18 cellular contexts compared by ENCODE assay signal in genomic region chr5:170112876-170113516, GRCh38. TPM values are rescaled to one million over a fixed set of nuclear protein-coding genes. Genes with fewer than 3 reads are reported as not detected.
A peak's percentile ranks its signal among the peaks of the same experiment; 100 is the strongest.
DNase-seq lines count a peak whose midpoint lies in the region; ATAC-seq and TF ChIP-seq lines count a peak whose summit lies in the region.
"Had no signal": no experiment of that assay in that cellular context is flagged by ENCODE, and none has a peak within 500 bp of the region (broad histone marks: within the 10 kb centered on the region; RNA-seq: fewer than 3 reads in every experiment).

No MANE protein-coding gene starts in this region.

- peaks cover 6% of the 10 kb centered on the region for H3K4me1 ChIP-seq in Karpas-422 (ENCODE audit: low read length)
- peaks cover 12% of the 10 kb centered on the region for H3K4me1 ChIP-seq in endodermal cell (ENCODE audit: control insufficient read depth, insufficient read depth, low read length)
- H3K4me1 ChIP-seq in neuron (ENCODE audit: insufficient read depth, low read length), result peaks cover 2% of the 10 kb centered on the region
- H3K4me1 ChIP-seq: Peyer's patch had no signal

- no peak overlapping the region for H3K4me2 ChIP-seq in Karpas-422 (ENCODE audit: low read depth, low read length, poor library complexity, severe bottlenecking)
- H3K4me2 ChIP-seq: BLaER1 treated with 17β-estradiol and CSF1 and Interleukin-3, amounts not matched to agents 10 nM and 100 nM had no signal

- H3K9me3 Mint-ChIP-seq in CD14-positive monocyte (peaks cover 0 to 2% (median 0%) of the 10 kb centered on the region in 7 donors), endodermal cell (peaks cover 15% of the 10 kb centered on the region)

- TF ChIP-seq CTCF in CD14-positive monocyte (IDR thresholded peaks at IDR 0.05) (no peak), endodermal cell (conservative IDR thresholded peaks at IDR 0.05) (no peak), GM10266 (IDR thresholded peaks at IDR 0.05; ENCODE audit: control insufficient read depth, insufficient read depth, low read depth, missing control alignments) (no peak)

- no peaks in the 10 kb centered on the region for H3K9me3 ChIP-seq in Karpas-422 (ENCODE audit: low read length)
- H3K9me3 ChIP-seq in endodermal cell (ENCODE audit: control insufficient read depth, low read length), result peaks cover 8% of the 10 kb centered on the region
- no peaks in the 10 kb centered on the region for H3K9me3 ChIP-seq in neuron (ENCODE audit: low read length)
- H3K9me3 ChIP-seq: BLaER1 treated with 17β-estradiol and CSF1 and Interleukin-3, amounts not matched to agents 10 nM and 100 nM; Peyer's patch had no signal

- intact Hi-C loops in CD14-positive monocyte (cut with micrococcal nuclease) (no loop called here), Right ventricle myocardium superior (cut with DNase I) (no loop called here)

- H3K27ac ChIP-seq in Karpas-422 (ENCODE audit: low read length) (no peak overlapping the region), endodermal cell (ENCODE audit: low read depth, low read length) (no peak overlapping the region)
- H3K27ac ChIP-seq: BLaER1 treated with 17β-estradiol and CSF1 and Interleukin-3, amounts not matched to agents 10 nM and 100 nM; Peyer's patch had no signal

- H3K27me3 ChIP-seq in Karpas-422 (ENCODE audit: low read length) (no peaks in the 10 kb centered on the region), endodermal cell (ENCODE audit: control insufficient read depth, insufficient read depth, low read length, poor library complexity, severe bottlenecking) (no peaks in the 10 kb centered on the region), neuron (ENCODE audit: insufficient read depth, low read length) (no peaks in the 10 kb centered on the region)
- H3K27me3 ChIP-seq: BLaER1 treated with 17β-estradiol and CSF1 and Interleukin-3, amounts not matched to agents 10 nM and 100 nM; Peyer's patch had no signal

- H3K4me3 Mint-ChIP-seq in CD14-positive monocyte, result peak overlapping the region in 1 of 2 donors; percentile 75
- no peak overlapping the region for H3K4me3 Mint-ChIP-seq in endodermal cell

- H3K9ac ChIP-seq in Karpas-422 (ENCODE audit: low read length) (no peak overlapping the region), endodermal cell (ENCODE audit: extremely low read depth, low read length, poor library complexity, severe bottlenecking) (no peak overlapping the region)
- H3K9ac ChIP-seq: BLaER1 treated with 17β-estradiol and CSF1 and Interleukin-3, amounts not matched to agents 10 nM and 100 nM had no signal

- 81 to 84% methylated on average over 3 to 6 of the region's 6 CpGs for WGBS in endodermal cell (ENCODE audit: insufficient coverage in 1 of 2, insufficient read length in 1 of 2), 2 experiments

- no peaks in the 10 kb centered on the region for H4K20me1 ChIP-seq in Karpas-422 (ENCODE audit: insufficient read depth, low read depth, low read length)
- H4K20me1 ChIP-seq: BLaER1 treated with 17β-estradiol and CSF1 and Interleukin-3, amounts not matched to agents 10 nM and 100 nM had no signal

- H3K36me3 Mint-ChIP-seq in CD14-positive monocyte (no peaks in the 10 kb centered on the region), endodermal cell (ENCODE audit: low read depth) (peaks cover 2% of the 10 kb centered on the region)

- no peak overlapping the region for H3K4me3 ChIP-seq in Karpas-422 (ENCODE audit: low read length)
- H3K4me3 ChIP-seq in endodermal cell (ENCODE audit: low read length), result no peak overlapping the region
- H3K4me3 ChIP-seq in neuron (ENCODE audit: low read length), result no peak overlapping the region
- H3K4me3 ChIP-seq: BLaER1 treated with 17β-estradiol and CSF1 and Interleukin-3, amounts not matched to agents 10 nM and 100 nM; K562; Peyer's patch had no signal

- H3K27ac Mint-ChIP-seq in CD14-positive monocyte (peak overlapping the region; percentile 17 to 91 (median 77)), endodermal cell (peak overlapping the region; percentile 23)

- no peaks in the 10 kb centered on the region for H3K79me2 ChIP-seq in Karpas-422 (ENCODE audit: low read length)

- DNase-seq in CD14-positive monocyte (ENCODE audit: low spot score) (no peak), Karpas-422 (no peak), endodermal cell (peak; percentile 62), NCI-H2196 treated with DMSO at 0.1 percent for 48 hours (lab: John Stamatoyannopoulos, UW; ENCODE audit: unreplicated experiment) (no peak), GM10266 (ENCODE audit: extremely low spot score) (no peak), Right ventricle myocardium superior (no peak)
- DNase-seq in central memory CD4-positive, alpha-beta T cell, result no peak
- DNase-seq: DMS 273 treated with DMSO at 0.1 percent for 48 hours, NCI-H1092 treated with DMSO at 0.1 percent for 48 hours, NCI-H1694, NCI-H446, Peyer's patch, SHP77 treated with DMSO at 0.1 percent for 48 hours had no signal

- peaks cover 33% of the 10 kb centered on the region for H3K4me1 Mint-ChIP-seq in CD14-positive monocyte
- peaks cover 50% of the 10 kb centered on the region for H3K4me1 Mint-ChIP-seq in endodermal cell

- H3K27me3 Mint-ChIP-seq in CD14-positive monocyte (ENCODE audit: low read depth in 3 of 3) (peaks cover 0 to 2% (median 1%) of the 10 kb centered on the region in 3 donors), endodermal cell (ENCODE audit: insufficient read depth) (peaks cover 22% of the 10 kb centered on the region)

- H3K36me3 ChIP-seq in Karpas-422 (ENCODE audit: insufficient read depth, low read length) (no peaks in the 10 kb centered on the region), endodermal cell (ENCODE audit: control insufficient read depth, insufficient read depth, low read length) (no peaks in the 10 kb centered on the region), neuron (ENCODE audit: insufficient read depth, low read length) (no peaks in the 10 kb centered on the region)
- H3K36me3 ChIP-seq: BLaER1 treated with 17β-estradiol and CSF1 and Interleukin-3, amounts not matched to agents 10 nM and 100 nM; Peyer's patch had no signal

- no peaks in the 10 kb centered on the region for H3K9me2 ChIP-seq in Karpas-422 (replicated peaks; ENCODE audit: insufficient read depth, low read length)

- ATAC-seq in Right ventricle myocardium superior (ENCODE audit: poor library complexity), result no peak
- ATAC-seq: K562 had no signal

- H2AFZ ChIP-seq in Karpas-422 (ENCODE audit: low read length), result peak overlapping the region; percentile 64; the same call in 1 of the 2 replicates
- H2AFZ ChIP-seq in neuron (ENCODE audit: low read depth, low read length), result peak overlapping the region; percentile 14

RNA-seq across cellular contexts. Expression of gene FOXI1, which starts 7.3 kb away (rescaled TPM):
- polyA plus RNA-seq in CD14-positive monocyte, result not detected
- 0.07 TPM in 1 of 2 replicates, not detected in the other for total RNA-seq in Karpas-422 (2014; rRNA removed; shearing (Covaris generic); ENCODE audit: low replicate concordance)
- total RNA-seq in endodermal cell (1 to 10 TPM in 1 of 2 donors, under 1 TPM in 1; 0.44 to 3.5 TPM), Right ventricle myocardium superior (not detected)
- polyA plus RNA-seq in endodermal cell (2013, experiment 1 of 2), result 0.18 TPM
- polyA plus RNA-seq in endodermal cell (2013, experiment 2 of 2), result 0.17 TPM
- total RNA-seq: A172, Daoy, K562, Peyer's patch had no signal
- polyA plus RNA-seq: K562 had no signal
